1 cellular context compared by ENCODE assay signal in genomic region chr6:3045369-3045768, GRCh38.
TF ChIP-seq lines count a peak whose summit lies in the region.

No MANE protein-coding gene starts in this region.

TF ChIP-seq in K562, 482 proteins besides CTCF, POLR2A, EP300 and RAD21:
- TF ChIP-seq NFIC (IDR thresholded peaks at IDR 0.05), result peak; percentile 58
- no peak for TF ChIP-seq ZNF77 (CRISPR knock-in tag; IDR thresholded peaks at IDR 0.05)
- no peak for TF ChIP-seq DACH1 (IDR thresholded peaks at IDR 0.05; ENCODE audit: partially characterized antibody)
- no peak for TF ChIP-seq ZNF212 (CRISPR knock-in tag; IDR thresholded peaks at IDR 0.05)
- TF ChIP-seq NCOA1 (IDR thresholded peaks at IDR 0.05; ENCODE audit: low read depth), result no peak
- no peak for TF ChIP-seq ZNF75A (CRISPR knock-in tag; IDR thresholded peaks at IDR 0.05)
- TF ChIP-seq PML (IDR thresholded peaks at IDR 0.05; ENCODE audit: low read length), result no peak
- TF ChIP-seq GTF3C2 (IDR thresholded peaks at IDR 0.05; ENCODE audit: borderline replicate concordance, extremely low read depth, insufficient read length), result no peak
- TF ChIP-seq TAF7 (tag; IDR thresholded peaks at IDR 0.05), result no peak
- no peak for TF ChIP-seq ZNF639 (CRISPR knock-in tag; conservative IDR thresholded peaks at IDR 0.05 in 1 of 2, IDR thresholded peaks at IDR 0.05 in 1 of 2)
- no peak for TF ChIP-seq THRAP3 (IDR thresholded peaks at IDR 0.05; ENCODE audit: borderline replicate concordance)
- 0 out of 2 replicates have a peak, but pooled peaks have one; percentile 4 for TF ChIP-seq CBFA2T3 (IDR thresholded peaks at IDR 0.05)
- no peak for TF ChIP-seq FOXP4 (CRISPR knock-in tag; IDR thresholded peaks at IDR 0.05; ENCODE audit: borderline replicate concordance)
- no peak for TF ChIP-seq VEZF1 (CRISPR knock-in tag; IDR thresholded peaks at IDR 0.05)
- no peak for TF ChIP-seq LARP7 (IDR thresholded peaks at IDR 0.05)
- TF ChIP-seq PREB (CRISPR knock-in tag; IDR thresholded peaks at IDR 0.05), result no peak
- TF ChIP-seq ZC3H8 (IDR thresholded peaks at IDR 0.05), result no peak
- TF ChIP-seq STAG1 (CRISPR knock-in tag; IDR thresholded peaks at IDR 0.05; ENCODE audit: borderline replicate concordance), result 0 out of 2 replicates have a peak, but pooled peaks have one; percentile 15
